ENCODE assay signal across 14 cellular contexts in the genomic region with DNA sequence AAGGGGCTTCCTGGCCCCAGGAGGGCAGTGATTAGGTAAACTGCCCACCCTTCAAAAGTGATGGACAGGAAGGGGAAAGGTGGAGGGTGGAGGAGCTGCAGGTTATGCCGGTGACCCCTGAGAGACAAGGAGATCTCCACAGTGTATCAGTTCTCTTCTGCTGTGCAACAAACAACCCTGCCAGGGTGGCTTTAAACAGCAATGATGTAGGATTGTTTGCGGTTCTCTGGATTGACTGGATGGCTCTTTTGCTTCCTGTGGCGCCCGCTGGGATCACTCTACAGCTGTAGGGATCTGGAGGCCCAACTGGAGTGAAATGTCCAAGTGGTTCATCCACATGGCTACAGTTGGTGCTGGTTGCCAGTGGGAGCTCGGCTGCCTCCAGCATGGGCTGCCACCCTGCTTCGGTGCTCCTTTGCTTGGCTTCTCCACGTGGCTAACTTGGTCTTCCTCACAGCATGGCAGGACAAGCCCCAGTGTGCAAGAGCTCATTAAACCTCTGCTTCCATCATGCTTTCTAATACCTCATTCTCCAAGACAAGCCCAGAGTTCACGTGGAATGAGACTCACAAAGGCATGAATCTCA. TPM values are rescaled to one million over a fixed set of nuclear protein-coding genes. Genes with fewer than 3 reads are reported as not detected.
DNase-seq lines count a peak whose midpoint lies in the region; ATAC-seq lines count a peak whose summit lies in the region.
"Had no signal": no experiment of that assay in that cellular context is flagged by ENCODE, and none has a peak within 500 bp of the region (broad histone marks: within the 10 kb centered on the region; RNA-seq: fewer than 3 reads in every experiment).

No MANE protein-coding gene starts in this region.

- 0 out of 2 replicates have a peak overlapping the region, but pooled peaks have one; percentile 91 for H3K27ac ChIP-seq in BLaER1

- no peak overlapping the region for H3K4me2 ChIP-seq in BLaER1

- H3K27me3 ChIP-seq in BLaER1 = no peaks in the 10 kb centered on the region
- H3K27me3 ChIP-seq: BE2C, upper lobe of right lung had no signal

- POLR2A ChIA-PET in activated naive CD8-positive, alpha-beta T cell treated with anti-CD3 and anti-CD28 coated beads, Interleukin-2, amount 10 ng/mL, durations not matched to agents 7 days and 5 days (lab: Charles Lee) = interaction anchor here (1.2 kb wide), 1 partner anchor 198 kb away, joined by 3 read pairs; no protein-coding TSS in a partner anchor

- no peak overlapping the region for H3K4me3 ChIP-seq in BLaER1
- H3K4me3 ChIP-seq: lung had no signal

- no peaks in the 10 kb centered on the region for H3K36me3 Mint-ChIP-seq in activated naive CD8-positive, alpha-beta T cell treated with anti-CD3 and anti-CD28 coated beads, Interleukin-2, amount 10 ng/mL, durations not matched to agents 7 days and 5 days
- no peaks in the 10 kb centered on the region for H3K36me3 Mint-ChIP-seq in naive B cell

- peaks cover 28% of the 10 kb centered on the region for H3K4me1 ChIP-seq in BLaER1
- H3K4me1 ChIP-seq: BE2C had no signal

- peak overlapping the region; percentile 81 for H3K4me3 Mint-ChIP-seq in activated naive CD8-positive, alpha-beta T cell treated with anti-CD3 and anti-CD28 coated beads, Interleukin-2, amount 10 ng/mL, durations not matched to agents 7 days and 5 days
- peak overlapping the region; percentile 29 to 85 (median 59) for H3K4me3 Mint-ChIP-seq in naive B cell

- no peaks in the 10 kb centered on the region for H4K20me1 ChIP-seq in BLaER1

- H3K27ac Mint-ChIP-seq in activated naive CD8-positive, alpha-beta T cell treated with anti-CD3 and anti-CD28 coated beads, Interleukin-2, amount 10 ng/mL, durations not matched to agents 7 days and 5 days = peak overlapping the region; percentile 88
- peak overlapping the region in 2 of 6 donors; percentile 75 to 85 for H3K27ac Mint-ChIP-seq in naive B cell

- peaks cover 9% of the 10 kb centered on the region for H3K4me1 Mint-ChIP-seq in activated naive CD8-positive, alpha-beta T cell treated with anti-CD3 and anti-CD28 coated beads, Interleukin-2, amount 10 ng/mL, durations not matched to agents 7 days and 5 days
- H3K4me1 Mint-ChIP-seq in naive B cell = peaks cover 10 to 13% (median 12%) of the 10 kb centered on the region in 3 donors

- no peaks in the 10 kb centered on the region for H3K9me3 Mint-ChIP-seq in activated naive CD8-positive, alpha-beta T cell treated with anti-CD3 and anti-CD28 coated beads, Interleukin-2, amount 10 ng/mL, durations not matched to agents 7 days and 5 days
- H3K9me3 Mint-ChIP-seq in naive B cell = no peaks in the 10 kb centered on the region

- H3K27me3 Mint-ChIP-seq in activated naive CD8-positive, alpha-beta T cell treated with anti-CD3 and anti-CD28 coated beads, Interleukin-2, amount 10 ng/mL, durations not matched to agents 7 days and 5 days = peaks cover 14% of the 10 kb centered on the region
- peaks cover 4 to 30% (median 20%) of the 10 kb centered on the region in 3 donors for H3K27me3 Mint-ChIP-seq in naive B cell

- no peak for ATAC-seq in activated naive CD8-positive, alpha-beta T cell treated with anti-CD3 and anti-CD28 coated beads, Interleukin-2, amount 10 ng/mL, durations not matched to agents 7 days and 5 days (ENCODE audit: low read depth)
- ATAC-seq in naive B cell (ENCODE audit: low read depth in 2 of 2) = no peak

- peak; percentile 3 for DNase-seq in Daoy (ENCODE audit: low read depth)
- no peak for DNase-seq in activated naive CD8-positive, alpha-beta T cell treated with anti-CD3 and anti-CD28 coated beads, Interleukin-2, amount 10 ng/mL, durations not matched to agents 7 days and 5 days
- no peak for DNase-seq in naive B cell
- DNase-seq in GM19238 (ENCODE audit: insufficient read length, low spot score) = no peak
- DNase-seq in kidney tubule cell (ENCODE audit: low spot score) = no peak
- DNase-seq in A172 (ENCODE audit: low spot score) = no peak
- DNase-seq: activated effector memory CD4-positive, alpha-beta T cell treated with Interleukin-2 at 50 U/mL for 16 hours; HCEC 1CT; occipital lobe; T1000 had no signal

- H3K9ac ChIP-seq in BLaER1 = peak overlapping the region; percentile 89; the same call in 1 of the 2 replicates

- H3K36me3 ChIP-seq in BLaER1 = no peaks in the 10 kb centered on the region
- H3K36me3 ChIP-seq: BE2C, upper lobe of right lung had no signal

- H3K9me3 ChIP-seq in BLaER1 = no peaks in the 10 kb centered on the region
- H3K9me3 ChIP-seq: BE2C, upper lobe of right lung had no signal

RNA-seq across cellular contexts. Expression of gene ANKRD9, which starts 8.6 kb away (rescaled TPM):
- 25.0 and 28.0 TPM in 2 replicates for total RNA-seq in Daoy (2014; rRNA removed; shearing (Covaris generic))
- 1 to 10 TPM; 8.8 to 9.4 TPM for total RNA-seq in activated naive CD8-positive, alpha-beta T cell treated with anti-CD3 and anti-CD28 coated beads, Interleukin-2, amount 10 ng/mL, durations not matched to agents 7 days and 5 days
- polyA plus RNA-seq in naive B cell (ENCODE audit: low read depth in 6 of 6) = under 1 TPM in 5 of 6 donors, not detected in 1; 0.08 to 0.49 (median 0.17) TPM
- 23.6 and 25.5 TPM in 2 replicates for total RNA-seq in A172 (2014; rRNA removed; shearing (Covaris generic))
